Comparison of ENCODE assay signal across 8 cellular contexts in genomic region chr6:31680841-31681671, GRCh38. TPM values are rescaled to one million over a fixed set of nuclear protein-coding genes. Genes with fewer than 3 reads are reported as not detected.
DNase-seq lines count a peak whose midpoint lies in the region; ATAC-seq, FAIRE-seq and TF ChIP-seq lines count a peak whose summit lies in the region.

TSS of gene LY6G5C (minus strand) at chr6:31681067. CDS start at chr6:31680373, 694 bp downstream.

- H3K9me3 ChIP-seq in small intestine (ENCODE audit: control insufficient read depth, low read depth), result no peaks in the 10 kb centered on the region

- H3K4me1 ChIP-seq in small intestine (ENCODE audit: control insufficient read depth in 2 of 2, insufficient read depth in 1 of 2, low read depth in 1 of 2, low read length in 1 of 2), result peaks cover 0 to 4% of the 10 kb centered on the region in 2 donors

- H3K4me1 Mint-ChIP-seq in chondrocyte (ENCODE audit: low read depth), result peaks cover 12% of the 10 kb centered on the region

- peaks cover 3% of the 10 kb centered on the region for H3K36me3 Mint-ChIP-seq in chondrocyte (ENCODE audit: low read depth)

- DNase-seq in Ammon's horn (ENCODE audit: low spot score) (peak; percentile 92), GOT3 (lab: John Stamatoyannopoulos, UW) (peak; percentile 51), NCI-H226 (peak; percentile 51), chondrocyte (ENCODE audit: low spot score) (no peak), islet precursor cell (peak; percentile 89), small intestine (peak; percentile 83)
- DNase-seq in activated CD4-positive, CD25-positive, alpha-beta regulatory T cell treated with anti-CD3 and anti-CD28 coated beads, Interleukin-2, amount 50 U/mL, for 16 hours (ENCODE audit: low read depth, low spot score), result peak; percentile 30

- 1 to 3% (median 1%) methylated on average over 31 to 51 of the region's 51 CpGs for WGBS in small intestine, 3 donors

- peak within 1 kb of the TSS; percentile 52 to 88 for H3K27ac ChIP-seq in small intestine (ENCODE audit: low read depth in 1 of 2, low read length in 1 of 2)

- H3K4me3 Mint-ChIP-seq in chondrocyte (ENCODE audit: unreplicated experiment), result peak within 1 kb of the TSS; percentile 76

- peak; percentile 91 for TF ChIP-seq CTCF in chondrocyte (IDR thresholded peaks at IDR 0.05)

- FAIRE-seq in small intestine (lab: Jason Lieb, UNC), result no peak

- H3K27me3 ChIP-seq in small intestine (ENCODE audit: control insufficient read depth in 2 of 2, insufficient read depth in 2 of 2, low read length in 2 of 2), result no peaks in the 10 kb centered on the region

- H3K4me3 ChIP-seq in small intestine (ENCODE audit: low read depth in 1 of 2, low read length in 2 of 2), result peak within 1 kb of the TSS; percentile 38 to 45

- no peaks in the 10 kb centered on the region for H3K9me3 Mint-ChIP-seq in chondrocyte (ENCODE audit: low read depth)

- peak within 1 kb of the TSS; percentile 76 for H3K27ac Mint-ChIP-seq in chondrocyte (ENCODE audit: unreplicated experiment)

- no peaks in the 10 kb centered on the region for H3K27me3 Mint-ChIP-seq in chondrocyte (ENCODE audit: low read depth)

- no peaks in the 10 kb centered on the region for H3K36me3 ChIP-seq in small intestine (ENCODE audit: control insufficient read depth in 2 of 2, insufficient read depth in 2 of 2, low read length in 2 of 2)

- ATAC-seq in HG02623 (IDR thresholded peaks at IDR 0.05; ENCODE audit: unreplicated experiment), result no peak

RNA-seq across cellular contexts. Expression of gene LY6G5C, which starts in this region (rescaled TPM):
- 1.3 to 3.6 TPM (median 2.4 TPM) in 3 replicates for total RNA-seq in chondrocyte
- 1 to 10 TPM; 2.6 to 3.8 (median 2.9) TPM for polyA plus RNA-seq in small intestine
